Comparison of ENCODE assay signal across 8 cellular contexts in genomic region chr1:12556368-12556930, GRCh38.
DNase-seq lines count a peak whose midpoint lies in the region; ATAC-seq lines count a peak whose summit lies in the region.

No MANE protein-coding gene starts in this region.

- no peak overlapping the region for H3K27ac Mint-ChIP-seq in activated CD8-positive, alpha-beta memory T cell treated with anti-CD3 and anti-CD28 coated beads, Interleukin-2, amount 10 ng/mL, durations not matched to agents 7 days and 5 days
- H3K27ac Mint-ChIP-seq in stimulated activated effector memory CD8-positive, alpha-beta T cell treated with anti-CD3 and anti-CD28 coated beads, Interleukin-12 subunit alpha, Interleukin-12 subunit beta, amount 100 ng/mL, for 72 hours: no peak overlapping the region

- peak overlapping the region; percentile 63 for H3K9ac ChIP-seq in skeletal muscle satellite cell (ENCODE audit: low read depth, low read length)

- DNase-seq in GM04504 (ENCODE audit: low read depth) (peak; percentile 88), amniotic stem cell (lab: John Stamatoyannopoulos, UW) (peak; percentile 35), iPS-NIHi7 (ENCODE audit: extremely low spot score) (peak; percentile 49), SHP77 treated with DMSO at 0.1 percent for 48 hours (lab: John Stamatoyannopoulos, UW) (no peak), NCI-H774 (lab: John Stamatoyannopoulos, UW) (no peak)
- no peak for DNase-seq in activated CD8-positive, alpha-beta memory T cell treated with anti-CD3 and anti-CD28 coated beads, Interleukin-2, amount 10 ng/mL, durations not matched to agents 7 days and 5 days
- DNase-seq in stimulated activated effector memory CD8-positive, alpha-beta T cell treated with anti-CD3 and anti-CD28 coated beads, Interleukin-12 subunit alpha, Interleukin-12 subunit beta, amount 100 ng/mL, for 72 hours (ENCODE audit: low spot score in 2 of 2): no peak

- H3K27me3 ChIP-seq in skeletal muscle satellite cell (ENCODE audit: control insufficient read depth, insufficient read depth, low read length): peaks cover 37% of the 10 kb centered on the region

- no peaks in the 10 kb centered on the region for H3K36me3 Mint-ChIP-seq in activated CD8-positive, alpha-beta memory T cell treated with anti-CD3 and anti-CD28 coated beads, Interleukin-2, amount 10 ng/mL, durations not matched to agents 7 days and 5 days
- H3K36me3 Mint-ChIP-seq in stimulated activated effector memory CD8-positive, alpha-beta T cell treated with anti-CD3 and anti-CD28 coated beads, Interleukin-12 subunit alpha, Interleukin-12 subunit beta, amount 100 ng/mL, for 72 hours: no peaks in the 10 kb centered on the region

- no peaks in the 10 kb centered on the region for H3K27me3 Mint-ChIP-seq in activated CD8-positive, alpha-beta memory T cell treated with anti-CD3 and anti-CD28 coated beads, Interleukin-2, amount 10 ng/mL, durations not matched to agents 7 days and 5 days

- no peak for ATAC-seq in activated CD8-positive, alpha-beta memory T cell treated with anti-CD3 and anti-CD28 coated beads, Interleukin-2, amount 10 ng/mL, durations not matched to agents 7 days and 5 days
- no peak for ATAC-seq in stimulated activated effector memory CD8-positive, alpha-beta T cell treated with anti-CD3 and anti-CD28 coated beads, Interleukin-12 subunit alpha, Interleukin-12 subunit beta, amount 100 ng/mL, for 72 hours

- no peaks in the 10 kb centered on the region for H3K4me1 Mint-ChIP-seq in activated CD8-positive, alpha-beta memory T cell treated with anti-CD3 and anti-CD28 coated beads, Interleukin-2, amount 10 ng/mL, durations not matched to agents 7 days and 5 days
- H3K4me1 Mint-ChIP-seq in stimulated activated effector memory CD8-positive, alpha-beta T cell treated with anti-CD3 and anti-CD28 coated beads, Interleukin-12 subunit alpha, Interleukin-12 subunit beta, amount 100 ng/mL, for 72 hours: peaks cover 10% of the 10 kb centered on the region

- peaks cover 21% of the 10 kb centered on the region for H3K4me1 ChIP-seq in skeletal muscle satellite cell (ENCODE audit: control insufficient read depth, insufficient read depth, low read length)

- H3K4me3 ChIP-seq in skeletal muscle satellite cell (ENCODE audit: low read length): no peak overlapping the region

- no peaks in the 10 kb centered on the region for H3K36me3 ChIP-seq in skeletal muscle satellite cell (ENCODE audit: insufficient read depth, low read length)

- no peaks in the 10 kb centered on the region for H3K9me3 Mint-ChIP-seq in activated CD8-positive, alpha-beta memory T cell treated with anti-CD3 and anti-CD28 coated beads, Interleukin-2, amount 10 ng/mL, durations not matched to agents 7 days and 5 days (ENCODE audit: low read depth)
- no peaks in the 10 kb centered on the region for H3K9me3 Mint-ChIP-seq in stimulated activated effector memory CD8-positive, alpha-beta T cell treated with anti-CD3 and anti-CD28 coated beads, Interleukin-12 subunit alpha, Interleukin-12 subunit beta, amount 100 ng/mL, for 72 hours

- no peak overlapping the region for H3K4me3 Mint-ChIP-seq in activated CD8-positive, alpha-beta memory T cell treated with anti-CD3 and anti-CD28 coated beads, Interleukin-2, amount 10 ng/mL, durations not matched to agents 7 days and 5 days
- H3K4me3 Mint-ChIP-seq in stimulated activated effector memory CD8-positive, alpha-beta T cell treated with anti-CD3 and anti-CD28 coated beads, Interleukin-12 subunit alpha, Interleukin-12 subunit beta, amount 100 ng/mL, for 72 hours: no peak overlapping the region

- CTCF ChIA-PET in activated CD8-positive, alpha-beta memory T cell treated with anti-CD3 and anti-CD28 coated beads, Interleukin-2, amount 10 ng/mL, durations not matched to agents 7 days and 5 days (lab: Charles Lee): no interaction called here

- H3K9me3 ChIP-seq in skeletal muscle satellite cell (replicated peaks; ENCODE audit: low read length): no peaks in the 10 kb centered on the region

- H3K4me2 ChIP-seq in skeletal muscle satellite cell (ENCODE audit: low read length): no peak overlapping the region

Comparison
In these comparisons a context has a peak if more than half of its experiments do, and no peak if none do; other contexts are left out.
1. DNase-seq: peak in GM04504 (single experiment), amniotic stem cell (single experiment) and iPS-NIHi7 (single experiment); none in SHP77 treated with DMSO at 0.1 percent for 48 hours (single experiment), activated CD8-positive, alpha-beta memory T cell treated with anti-CD3 and anti-CD28 coated beads, Interleukin-2, amount 10 ng/mL, durations not matched to agents 7 days and 5 days (single experiment), NCI-H774 (single experiment) and stimulated activated effector memory CD8-positive, alpha-beta T cell treated with anti-CD3 and anti-CD28 coated beads, Interleukin-12 subunit alpha, Interleukin-12 subunit beta, amount 100 ng/mL, for 72 hours (0 of 2).